In genomic region chr7:81845628-81846259, GRCh38 we compare ENCODE assay signal across 8 cellular contexts.
DNase-seq lines count a peak whose midpoint lies in the region; ATAC-seq and TF ChIP-seq lines count a peak whose summit lies in the region.

No MANE protein-coding gene starts in this region.

- DNase-seq in NOMO-1 treated with DMSO at 0.1 percent for 48 hours (lab: John Stamatoyannopoulos, UW; ENCODE audit: unreplicated experiment) (peak; percentile 99), midbrain (lab: John Stamatoyannopoulos, UW) (peak; percentile 1), erythroblast (lab: John Stamatoyannopoulos, UW) (no peak), AG08395 (ENCODE audit: low spot score) (no peak), amniotic stem cell (lab: John Stamatoyannopoulos, UW) (no peak), activated gamma-delta T cell treated with Interleukin-2 at 50 U/mL for 16 hours (no peak)

- ATAC-seq in GM19035 (IDR thresholded peaks at IDR 0.05; ENCODE audit: unreplicated experiment), result peak; percentile 83
- ATAC-seq in HG03045 (IDR thresholded peaks at IDR 0.05; ENCODE audit: unreplicated experiment), result peak; percentile 53

- no peak for TF ChIP-seq POLR2A in erythroblast (IDR thresholded peaks at IDR 0.05; ENCODE audit: low read length)

Comparison
In these comparisons a context has a peak if more than half of its experiments do, and no peak if none do; other contexts are left out.
1. DNase-seq: peak in NOMO-1 treated with DMSO at 0.1 percent for 48 hours (single experiment) and midbrain (single experiment); none in erythroblast (0 of 2), AG08395 (single experiment), amniotic stem cell (single experiment) and activated gamma-delta T cell treated with Interleukin-2 at 50 U/mL for 16 hours (single experiment).